ENCODE assay signal across 14 cellular contexts in the genomic region with DNA sequence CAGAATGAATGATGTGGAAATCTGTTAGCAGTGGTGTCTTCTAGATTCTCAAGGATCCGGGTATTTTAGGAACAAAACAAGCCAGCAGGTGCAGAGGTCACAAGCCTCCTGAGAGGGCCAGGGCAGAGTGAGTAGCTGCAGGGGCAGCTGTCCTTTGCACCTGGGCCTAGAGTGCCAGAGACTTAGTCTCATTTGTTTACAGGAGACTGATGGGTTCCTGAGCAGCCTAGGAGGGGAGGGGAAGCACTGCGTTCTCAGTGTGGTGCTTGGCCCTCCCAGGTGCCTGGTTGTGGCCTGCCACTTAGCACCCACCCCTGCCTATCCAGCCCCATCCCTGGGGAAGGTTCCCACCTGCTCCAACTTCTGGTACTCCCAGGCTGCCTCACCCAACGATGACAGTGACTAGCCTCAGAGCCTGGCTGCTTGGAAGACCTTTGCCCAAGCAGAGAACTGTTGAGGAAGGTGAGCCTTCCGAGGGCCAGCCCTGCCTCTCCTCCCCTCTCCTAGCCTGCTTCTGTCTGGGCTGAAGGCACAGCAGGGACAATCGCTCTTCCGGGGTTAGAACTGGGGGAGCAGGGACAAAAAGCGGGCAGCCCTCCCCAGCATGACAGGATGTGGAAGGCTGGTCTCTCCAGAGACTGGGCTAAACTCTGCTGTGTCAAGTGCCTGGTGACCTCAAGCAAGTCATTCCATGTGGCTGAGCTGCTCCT. TPM values are rescaled to one million over a fixed set of nuclear protein-coding genes. Genes with fewer than 3 reads are reported as not detected.
DNase-seq lines count a peak whose midpoint lies in the region; ATAC-seq, FAIRE-seq and TF ChIP-seq lines count a peak whose summit lies in the region.
"Had no signal": no experiment of that assay in that cellular context is flagged by ENCODE, and none has a peak within 500 bp of the region (broad histone marks: within the 10 kb centered on the region; RNA-seq: fewer than 3 reads in every experiment).

No MANE protein-coding gene starts in this region.

- no peak for FAIRE-seq in H54 (lab: Jason Lieb, UNC)
- FAIRE-seq: HTR-8/SVneo had no signal

- no peak overlapping the region for H3K4me3 ChIP-seq in right atrium auricular region
- H3K4me3 ChIP-seq in aorta (ENCODE audit: low read length in 2 of 2) = no peak overlapping the region

- 84% methylated on average over 7 of the region's 7 CpGs for WGBS in aorta, 2 donors

- H3K9me3 ChIP-seq in right atrium auricular region (no peaks in the 10 kb centered on the region), aorta (ENCODE audit: control insufficient read depth, low read length) (no peaks in the 10 kb centered on the region)
- H3K9me3 ChIP-seq: Caco-2 had no signal

- H3K27ac ChIP-seq in right atrium auricular region (no peak overlapping the region), aorta (ENCODE audit: low read depth in 1 of 2, low read length in 2 of 2) (no peak overlapping the region)

- H3K4me1 ChIP-seq in right atrium auricular region (peaks cover 0 to 66% of the 10 kb centered on the region in 2 donors), aorta (ENCODE audit: control insufficient read depth in 1 of 2, insufficient read depth in 2 of 2, low read length in 2 of 2) (no peaks in the 10 kb centered on the region)

- no peaks in the 10 kb centered on the region for H3K27me3 ChIP-seq in right atrium auricular region
- H3K27me3 ChIP-seq in aorta (ENCODE audit: control insufficient read depth in 1 of 2, insufficient read depth in 2 of 2, low read length in 1 of 2) = no peaks in the 10 kb centered on the region

- no peak for TF ChIP-seq CTCF in right atrium auricular region (IDR thresholded peaks at IDR 0.05)
- no peak for TF ChIP-seq CTCF in GM10248 (IDR thresholded peaks at IDR 0.05; ENCODE audit: control extremely low read depth, extremely low read depth, low read depth, missing control alignments)

- intact Hi-C loops in Right ventricle myocardium superior (cut with DNase I) (no loop called here), aorta (cut with DNase I) (no loop called here)

- CTCF ChIA-PET in GM10248 (lab: Yijun Ruan, JAX) = interaction anchor here (1.2 kb wide), 1 partner anchor 11 kb away, joined by 3 read pairs; no protein-coding TSS in a partner anchor

- POLR2A ChIA-PET in GM10248 (lab: Yijun Ruan, JAX) = interaction anchor here (0.8 to 2.0 kb wide), 3 partner anchors 10 to 15 kb away, joined by 3 to 10 read pairs (median 3); partner anchors contain the start of gene KCNQ1OT1

- no peak for TF ChIP-seq POLR2A in H54 (IDR thresholded peaks at IDR 0.05; ENCODE audit: low read depth, low read length)

- DNase-seq in Right ventricle myocardium superior (peak; percentile 37), right atrium auricular region (ENCODE audit: low spot score) (no peak), SHP77 treated with DMSO at 0.1 percent for 48 hours (lab: John Stamatoyannopoulos, UW) (peak; percentile 10), mesenteric fat pad (ENCODE audit: low spot score) (peak; percentile 74), aorta (peak; percentile 23 to 63), GM10248 (ENCODE audit: extremely low spot score) (no peak), NCI-H1694 (lab: John Stamatoyannopoulos, UW) (no peak), H54 (ENCODE audit: insufficient read length, low spot score) (no peak)
- DNase-seq: GF-D8, NCI-H69 had no signal

- H3K36me3 ChIP-seq in right atrium auricular region = no peaks in the 10 kb centered on the region
- H3K36me3 ChIP-seq in aorta (ENCODE audit: control insufficient read depth in 1 of 2, insufficient read depth in 2 of 2, low read length in 1 of 2) = no peaks in the 10 kb centered on the region

- ATAC-seq in Right ventricle myocardium superior (ENCODE audit: poor library complexity) = no peak
- ATAC-seq in aorta (ENCODE audit: low FRiP score) = no peak
- ATAC-seq: HCT116; natural killer cell treated with Interleukin-12 subunit alpha and Interleukin-12 subunit beta and Interleukin-15 and Interleukin-18, amount 100 ng/mL, for 72 hours had no signal

RNA-seq across cellular contexts. Expression of gene KCNQ1OT1, which starts 10.1 kb away (rescaled TPM):
- total RNA-seq in Right ventricle myocardium superior (0.35 TPM), right atrium auricular region (under 1 TPM; 0.35 to 0.37 TPM), mesenteric fat pad (3.0 TPM), aorta (1 to 10 TPM; 2.3 to 5.4 TPM)
- polyA plus RNA-seq in aorta = under 1 TPM; 0.08 to 0.13 TPM

Comparison
In these comparisons a context has a peak if more than half of its experiments do, and no peak if none do; other contexts are left out.
1. DNase-seq: peak in Right ventricle myocardium superior (single experiment), SHP77 treated with DMSO at 0.1 percent for 48 hours (single experiment), mesenteric fat pad (single experiment) and aorta (2 of 2); none in right atrium auricular region (single experiment), GM10248 (single experiment), NCI-H1694 (single experiment) and H54 (single experiment).